ENCODE assay signal across 17 cellular contexts in the genomic region with DNA sequence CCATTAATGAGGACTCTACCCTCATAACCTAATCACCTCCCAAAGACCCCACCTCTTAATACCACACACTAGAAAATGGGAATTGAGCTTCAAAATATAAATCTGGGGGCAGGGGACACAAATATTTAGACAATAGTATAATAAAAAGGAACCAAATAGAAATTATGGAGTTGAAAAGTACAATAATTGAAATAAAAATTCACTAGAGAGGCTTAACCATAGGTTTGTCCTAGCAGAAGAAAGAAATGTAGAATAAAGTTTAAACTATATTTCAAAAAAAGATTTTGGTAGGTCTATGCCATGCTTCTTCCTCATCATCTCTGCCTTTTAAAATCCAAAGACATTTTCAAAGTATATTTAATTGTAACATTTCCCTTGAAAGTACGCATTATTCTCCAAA. TPM values are rescaled to one million over a fixed set of nuclear protein-coding genes. Genes with fewer than 3 reads are reported as not detected.
A peak's percentile ranks its signal among the peaks of the same experiment; 100 is the strongest.
DNase-seq lines count a peak whose midpoint lies in the region; ATAC-seq and TF ChIP-seq lines count a peak whose summit lies in the region.
"Had no signal": no experiment of that assay in that cellular context is flagged by ENCODE, and none has a peak within 500 bp of the region (broad histone marks: within the 10 kb centered on the region; RNA-seq: fewer than 3 reads in every experiment).

No MANE protein-coding gene starts in this region.

- H3K4me3 Mint-ChIP-seq in activated B cell treated with CpG ODN at 0.5 μM for 24 hours (no peak overlapping the region), memory B cell (no peak overlapping the region)
- no peak overlapping the region for H3K4me3 Mint-ChIP-seq in stimulated activated naive B cell treated with anti-CD40 and anti-IgM and Interleukin-4, amounts not matched to agents 10 μg/mL and 1 μg/mL and 100 μg/mL, for 72 hours
- H3K4me3 Mint-ChIP-seq: CD4-positive, CD25-positive, alpha-beta regulatory T cell; CD8-positive, alpha-beta T cell; GM23338; H9 had no signal

- H3K9me3 Mint-ChIP-seq in activated B cell treated with CpG ODN at 0.5 μM for 24 hours (peaks cover 9% of the 10 kb centered on the region), memory B cell (peaks cover 4% of the 10 kb centered on the region)
- H3K9me3 Mint-ChIP-seq in stimulated activated naive B cell treated with anti-CD40 and anti-IgM and Interleukin-4, amounts not matched to agents 10 μg/mL and 1 μg/mL and 100 μg/mL, for 72 hours = peaks cover 0 to 4% of the 10 kb centered on the region in 2 donors
- H3K9me3 Mint-ChIP-seq: GM23338, H9 had no signal

- H3K4me1 Mint-ChIP-seq in activated B cell treated with CpG ODN at 0.5 μM for 24 hours (peaks cover 67% of the 10 kb centered on the region), memory B cell (peaks cover 36% of the 10 kb centered on the region)
- peaks cover 34 to 49% of the 10 kb centered on the region in 2 donors for H3K4me1 Mint-ChIP-seq in stimulated activated naive B cell treated with anti-CD40 and anti-IgM and Interleukin-4, amounts not matched to agents 10 μg/mL and 1 μg/mL and 100 μg/mL, for 72 hours

- H3K27me3 Mint-ChIP-seq in activated B cell treated with CpG ODN at 0.5 μM for 24 hours = no peaks in the 10 kb centered on the region
- H3K27me3 Mint-ChIP-seq in memory B cell = no peaks in the 10 kb centered on the region
- no peaks in the 10 kb centered on the region for H3K27me3 Mint-ChIP-seq in stimulated activated naive B cell treated with anti-CD40 and anti-IgM and Interleukin-4, amounts not matched to agents 10 μg/mL and 1 μg/mL and 100 μg/mL, for 72 hours
- H3K27me3 Mint-ChIP-seq: CD4-positive, CD25-positive, alpha-beta regulatory T cell had no signal

- CTCF ChIA-PET in activated B cell treated with CpG ODN at 0.5 μM for 24 hours (lab: Charles Lee) = no interaction called here

- H3K27ac Mint-ChIP-seq in activated B cell treated with CpG ODN at 0.5 μM for 24 hours = peak overlapping the region; percentile 59
- peak overlapping the region; percentile 53 for H3K27ac Mint-ChIP-seq in memory B cell
- H3K27ac Mint-ChIP-seq in stimulated activated naive B cell treated with anti-CD40 and anti-IgM and Interleukin-4, amounts not matched to agents 10 μg/mL and 1 μg/mL and 100 μg/mL, for 72 hours = peak overlapping the region; percentile 56
- H3K27ac Mint-ChIP-seq: CD8-positive, alpha-beta T cell; GM23338; H9 had no signal

- DNase-seq in activated B cell treated with CpG ODN at 0.5 μM for 24 hours = no peak
- no peak for DNase-seq in memory B cell (ENCODE audit: low spot score in 2 of 2)
- DNase-seq in stimulated activated naive B cell treated with anti-CD40 and anti-IgM and Interleukin-4, amounts not matched to agents 10 μg/mL and 1 μg/mL and 100 μg/mL, for 72 hours = no peak
- DNase-seq in SKM-1 (lab: John Stamatoyannopoulos, UW; ENCODE audit: unreplicated experiment) = no peak
- DNase-seq in foreskin melanocyte = no peak
- DNase-seq: Caco-2; CD4-positive, CD25-positive, alpha-beta regulatory T cell; CD8-positive, alpha-beta T cell; DMS153; DND-41; H9 had no signal

- no peak for TF ChIP-seq CTCF in activated B cell treated with CpG ODN at 0.5 μM for 24 hours (IDR thresholded peaks at IDR 0.05)

- intact Hi-C loops in activated B cell treated with CpG ODN at 0.5 μM for 24 hours (cut with micrococcal nuclease) = no loop called here

- no peak for ATAC-seq in activated B cell treated with CpG ODN at 0.5 μM for 24 hours (ENCODE audit: low read depth)
- no peak for ATAC-seq in memory B cell (ENCODE audit: low read depth)
- no peak for ATAC-seq in stimulated activated naive B cell treated with anti-CD40 and anti-IgM and Interleukin-4, amounts not matched to agents 10 μg/mL and 1 μg/mL and 100 μg/mL, for 72 hours (replicated peaks)
- no peak for ATAC-seq in HG03469 (IDR thresholded peaks at IDR 0.05; ENCODE audit: unreplicated experiment)
- ATAC-seq: CD8-positive, alpha-beta T cell; GM23338; HCT116 had no signal

- H3K36me3 Mint-ChIP-seq in activated B cell treated with CpG ODN at 0.5 μM for 24 hours (ENCODE audit: low read depth) = peaks cover 15% of the 10 kb centered on the region
- H3K36me3 Mint-ChIP-seq in memory B cell = peaks cover 4% of the 10 kb centered on the region
- peaks cover 0 to 4% of the 10 kb centered on the region in 2 donors for H3K36me3 Mint-ChIP-seq in stimulated activated naive B cell treated with anti-CD40 and anti-IgM and Interleukin-4, amounts not matched to agents 10 μg/mL and 1 μg/mL and 100 μg/mL, for 72 hours
- H3K36me3 Mint-ChIP-seq: CD4-positive, CD25-positive, alpha-beta regulatory T cell; CD8-positive, alpha-beta T cell had no signal

- POLR2A ChIA-PET in activated B cell treated with CpG ODN at 0.5 μM for 24 hours (lab: Charles Lee) = interaction anchor here (1.0 kb wide), 1 partner anchor 13 kb away, joined by 3 read pairs; no protein-coding TSS in a partner anchor

RNA-seq across cellular contexts. Expression of gene HLA-DQA1, which starts 19.5 kb away (rescaled TPM):
- total RNA-seq in activated B cell treated with CpG ODN at 0.5 μM for 24 hours = 628 and 664 TPM in 2 replicates
- total RNA-seq: A172, A673, Caco-2, GM23338, H4 had no signal

RNA-seq across cellular contexts. Expression of gene HLA-DRB1, which starts 28.1 kb away (rescaled TPM):
- total RNA-seq in activated B cell treated with CpG ODN at 0.5 μM for 24 hours = 621 and 630 TPM in 2 replicates
- total RNA-seq: A673, Caco-2 had no signal

RNA-seq across cellular contexts. Expression of gene HLA-DQB1, which starts 48.7 kb away (rescaled TPM):
- total RNA-seq in activated B cell treated with CpG ODN at 0.5 μM for 24 hours = 262 and 310 TPM in 2 replicates
- total RNA-seq: A172, A673, Caco-2, H4 had no signal
